Comparison of ENCODE assay signal across 8 cellular contexts in the genomic region with DNA sequence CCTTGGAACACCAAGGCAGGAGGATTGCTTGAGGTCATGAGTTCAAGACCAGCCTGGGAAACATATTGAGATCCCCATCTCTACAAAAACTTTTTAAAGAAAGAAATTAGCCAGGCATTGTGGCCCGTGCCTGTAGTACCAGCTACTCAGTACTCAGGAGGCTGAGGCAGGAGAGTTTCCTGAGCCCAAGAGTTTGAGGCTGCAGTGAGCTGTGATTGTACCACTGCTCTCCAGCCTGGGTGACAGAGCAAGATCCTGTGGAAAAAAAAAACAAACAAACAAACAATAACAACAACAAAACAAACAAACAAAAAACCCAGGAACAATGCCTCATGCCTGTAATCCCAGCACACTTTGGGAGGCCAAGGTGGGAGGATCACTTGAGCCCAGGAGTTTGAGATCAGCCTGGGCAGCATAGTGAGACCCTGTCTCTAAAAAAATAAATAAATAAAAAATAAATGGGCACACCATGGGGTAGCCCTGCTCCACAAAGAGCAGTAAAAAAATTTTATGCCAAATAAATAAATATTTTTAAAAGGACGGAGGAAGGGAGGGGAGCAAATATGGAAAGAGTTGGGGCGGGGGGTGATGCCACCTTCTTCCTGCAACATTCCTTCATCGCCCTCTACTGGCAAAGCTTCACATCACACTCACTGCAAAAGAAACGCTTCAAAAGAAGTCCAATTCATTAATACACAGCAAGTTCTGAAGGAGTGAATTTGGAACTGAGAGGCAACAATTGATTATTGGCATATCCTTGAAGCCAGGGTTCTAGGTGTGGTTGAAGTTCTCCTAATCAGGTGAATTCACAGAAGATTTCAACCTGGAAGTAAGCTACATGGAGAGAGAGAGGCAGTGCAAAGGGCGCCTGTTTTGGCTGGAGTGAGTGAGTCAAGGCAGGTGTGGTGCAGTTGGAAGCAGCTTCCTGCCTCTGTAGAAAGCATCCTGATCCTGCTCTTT. TPM values are rescaled to one million over a fixed set of nuclear protein-coding genes. Genes with fewer than 3 reads are reported as not detected.
DNase-seq lines count a peak whose midpoint lies in the region; ATAC-seq and TF ChIP-seq lines count a peak whose summit lies in the region.

No MANE protein-coding gene starts in this region.

- peak overlapping the region in 3 of 8 donors; percentile 76 to 84 (median 79) for H3K27ac Mint-ChIP-seq in CD8-positive, alpha-beta memory T cell
- no peak overlapping the region for H3K27ac Mint-ChIP-seq in mesothelial cell of epicardium

- CTCF ChIA-PET in CD8-positive, alpha-beta memory T cell (lab: Charles Lee) = interaction anchor here (1.0 to 7.0 kb wide), 29 partner anchors 9 to 432 kb away, joined by 3 to 119 read pairs (median 4); a partner anchor contains a TSS

- peaks cover 10 to 19% (median 18%) of the 10 kb centered on the region in 3 donors for H3K4me1 Mint-ChIP-seq in CD8-positive, alpha-beta memory T cell
- no peaks in the 10 kb centered on the region for H3K4me1 Mint-ChIP-seq in mesothelial cell of epicardium

- POLR2A ChIA-PET in CD8-positive, alpha-beta memory T cell (lab: Charles Lee) = interaction anchor here (0.5 to 1.5 kb wide), 3 partner anchors 9 to 23 kb away, joined by 7 to 14 read pairs (median 12); a partner anchor contains a TSS

- TF ChIP-seq CTCF in dorsolateral prefrontal cortex (IDR thresholded peaks at IDR 0.05 in 54 of 56, conservative IDR thresholded peaks at IDR 0.05 in 2 of 56; ENCODE audit: low read depth in 1 of 56, partially characterized antibody in 56 of 56) (peak; percentile 75 to 95 (median 89)), mesothelial cell of epicardium (IDR thresholded peaks at IDR 0.05; ENCODE audit: unreplicated experiment) (peak; percentile 76)

- no peaks in the 10 kb centered on the region for H3K9me3 ChIP-seq in CD8-positive, alpha-beta memory T cell (ENCODE audit: low read length)

- H3K9me3 Mint-ChIP-seq in CD8-positive, alpha-beta memory T cell = no peaks in the 10 kb centered on the region
- no peaks in the 10 kb centered on the region for H3K9me3 Mint-ChIP-seq in mesothelial cell of epicardium

- H3K27me3 Mint-ChIP-seq in CD8-positive, alpha-beta memory T cell = peaks cover 0 to 3% of the 10 kb centered on the region in 2 donors
- no peaks in the 10 kb centered on the region for H3K27me3 Mint-ChIP-seq in mesothelial cell of epicardium (ENCODE audit: low read depth)

- no peak overlapping the region for H3K27ac ChIP-seq in CD8-positive, alpha-beta memory T cell (ENCODE audit: low read depth, low read length)
- no peak overlapping the region for H3K27ac ChIP-seq in dorsolateral prefrontal cortex

- peak overlapping the region in 2 of 7 donors; percentile 42 to 52 for H3K4me3 Mint-ChIP-seq in CD8-positive, alpha-beta memory T cell
- H3K4me3 Mint-ChIP-seq in mesothelial cell of epicardium = no peak overlapping the region

- no peaks in the 10 kb centered on the region for H3K36me3 Mint-ChIP-seq in CD8-positive, alpha-beta memory T cell
- H3K36me3 Mint-ChIP-seq in mesothelial cell of epicardium = no peaks in the 10 kb centered on the region

- ATAC-seq in GM21381 (IDR thresholded peaks at IDR 0.05; ENCODE audit: unreplicated experiment) = peak; percentile 10
- ATAC-seq in HG02870 (IDR thresholded peaks at IDR 0.05; ENCODE audit: unreplicated experiment) = no peak

- H3K27me3 ChIP-seq in CD8-positive, alpha-beta memory T cell (ENCODE audit: insufficient read depth, low read length, poor library complexity, severe bottlenecking) = no peaks in the 10 kb centered on the region
- H3K27me3 ChIP-seq in dorsolateral prefrontal cortex = no peaks in the 10 kb centered on the region

- peak; percentile 46 to 78 (median 59) for DNase-seq in CD8-positive, alpha-beta memory T cell
- DNase-seq in NCI-H226 (peak; percentile 40), dorsolateral prefrontal cortex (peak in 5 of 10 donors; percentile 55 to 65 (median 57)), mesothelial cell of epicardium (ENCODE audit: low spot score in 2 of 2, unreplicated experiment in 2 of 2) (peak in 1 of 2 experiments; percentile 59)
- DNase-seq in activated CD4-positive, alpha-beta T cell treated with anti-CD3 and anti-CD28 coated beads, Interleukin-2, amount 50 U/mL, for 4 hours = peak; percentile 65 to 71
- peak; percentile 40 to 55 for DNase-seq in stimulated activated CD8-positive, alpha-beta memory T cell treated with anti-CD3 and anti-CD28 coated beads, Interleukin-4, amount 100 ng/mL, for 4 hours (ENCODE audit: low read depth in 2 of 2, low spot score in 1 of 2)

- H3K36me3 ChIP-seq in CD8-positive, alpha-beta memory T cell (ENCODE audit: insufficient read depth, low read length) = no peaks in the 10 kb centered on the region

- peaks cover 11% of the 10 kb centered on the region for H3K4me1 ChIP-seq in CD8-positive, alpha-beta memory T cell (ENCODE audit: insufficient read depth, low read length)

- intact Hi-C loops in dorsolateral prefrontal cortex (cut with DNase I) = loop anchor here in 1 of 2 donors (2.0 to 10.0 kb wide), 2 partner anchors 67 to 435 kb away; a partner anchor contains a TSS

- H3K4me3 ChIP-seq in CD8-positive, alpha-beta memory T cell (ENCODE audit: low read length) = no peak overlapping the region
- peak overlapping the region in 1 of 59 donors; percentile 8 for H3K4me3 ChIP-seq in dorsolateral prefrontal cortex

RNA-seq across cellular contexts. Expression of a gene that starts 8.8 kb away (rescaled TPM):
- total RNA-seq in CD8-positive, alpha-beta memory T cell = 10 to 100 TPM; 62.1 to 64.7 TPM
- 49.7 TPM for polyA plus RNA-seq in CD8-positive, alpha-beta memory T cell
- total RNA-seq in dorsolateral prefrontal cortex (100 to 1,000 TPM in 5 of 120 experiments, 10 to 100 TPM in 115; 43.8 to 111 (median 81.7) TPM), mesothelial cell of epicardium (33.2 to 35.9 TPM (median 33.6 TPM) in 3 replicates)

RNA-seq across cellular contexts. Expression of a gene that starts 37.8 kb away (rescaled TPM):
- 1 to 10 TPM; 8.9 to 9.7 TPM for total RNA-seq in CD8-positive, alpha-beta memory T cell
- polyA plus RNA-seq in CD8-positive, alpha-beta memory T cell = 5.5 TPM
- total RNA-seq in dorsolateral prefrontal cortex = 1 to 10 TPM; 1.5 to 7.6 (median 3.3) TPM
- total RNA-seq in mesothelial cell of epicardium = 14.4 to 17.4 TPM (median 15.8 TPM) in 3 replicates
